In the genomic region with DNA sequence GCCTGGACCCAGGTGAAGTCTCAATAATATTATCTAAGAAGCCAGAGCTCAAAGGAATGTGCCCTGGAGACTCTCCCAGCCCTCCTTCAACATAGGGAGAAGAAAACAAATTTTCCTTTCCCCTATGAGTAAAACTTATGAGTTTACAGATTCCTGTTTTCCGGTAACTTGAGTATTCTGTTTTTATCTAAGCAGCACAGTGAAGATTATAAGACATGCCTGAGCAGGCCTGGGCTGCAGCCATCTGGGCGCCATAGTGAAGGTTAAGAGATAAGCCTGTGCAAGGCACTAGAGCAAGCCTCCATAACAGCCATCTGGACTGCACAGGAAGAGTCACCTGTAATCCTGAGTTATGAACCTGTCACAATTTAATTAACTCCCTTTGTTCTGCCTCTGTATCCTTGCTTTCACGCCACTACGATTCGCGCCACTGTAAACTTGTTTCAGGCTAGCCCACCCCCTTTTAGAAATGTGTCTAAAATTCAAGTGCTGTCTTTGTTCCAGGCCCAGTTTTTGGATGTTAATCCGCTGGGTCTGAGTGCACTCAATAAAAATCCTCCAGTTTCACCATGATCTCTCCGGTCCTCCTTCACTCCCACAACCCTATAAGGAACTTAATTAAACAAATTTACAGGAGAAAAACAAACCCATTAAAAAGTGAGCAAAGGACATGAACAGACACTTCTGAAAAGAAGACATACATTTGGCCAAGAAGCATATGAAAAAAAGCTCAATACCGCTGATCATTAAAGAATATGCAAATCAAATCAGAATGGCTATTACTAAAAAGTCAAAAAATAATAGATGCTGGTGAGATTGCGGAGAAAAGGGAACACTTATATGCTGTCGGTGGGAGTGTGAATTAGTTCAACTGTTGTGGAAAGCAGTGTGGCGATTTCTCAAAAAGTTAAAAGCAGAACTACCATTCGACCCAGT, we compare ENCODE assay signal across 1 cellular context.
TF ChIP-seq lines count a peak whose summit lies in the region.

No MANE protein-coding gene starts in this region.

TF ChIP-seq in HepG2, 621 proteins besides CTCF, POLR2A, EP300 and RAD21:
- TF ChIP-seq SETDB1 (CRISPR knock-in tag; IDR thresholded peaks at IDR 0.05; ENCODE audit: borderline replicate concordance): peak; percentile 74; the same call in 1 of the 2 replicates
- TF ChIP-seq, protein P1, sequence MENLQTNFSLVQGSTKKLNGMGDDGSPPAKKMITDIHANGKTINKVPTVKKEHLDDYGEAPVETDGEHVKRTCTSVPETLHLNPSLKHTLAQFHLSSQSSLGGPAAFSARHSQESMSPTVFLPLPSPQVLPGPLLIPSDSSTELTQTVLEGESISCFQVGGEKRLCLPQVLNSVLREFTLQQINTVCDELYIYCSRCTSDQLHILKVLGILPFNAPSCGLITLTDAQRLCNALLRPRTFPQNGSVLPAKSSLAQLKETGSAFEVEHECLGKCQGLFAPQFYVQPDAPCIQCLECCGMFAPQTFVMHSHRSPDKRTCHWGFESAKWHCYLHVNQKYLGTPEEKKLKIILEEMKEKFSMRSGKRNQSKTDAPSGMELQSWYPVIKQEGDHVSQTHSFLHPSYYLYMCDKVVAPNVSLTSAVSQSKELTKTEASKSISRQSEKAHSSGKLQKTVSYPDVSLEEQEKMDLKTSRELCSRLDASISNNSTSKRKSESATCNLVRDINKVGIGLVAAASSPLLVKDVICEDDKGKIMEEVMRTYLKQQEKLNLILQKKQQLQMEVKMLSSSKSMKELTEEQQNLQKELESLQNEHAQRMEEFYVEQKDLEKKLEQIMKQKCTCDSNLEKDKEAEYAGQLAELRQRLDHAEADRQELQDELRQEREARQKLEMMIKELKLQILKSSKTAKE (CRISPR knock-in tag; IDR thresholded peaks at IDR 0.05; ENCODE audit: borderline replicate concordance): no peak
